In genomic region chr14:77268989-77269595, GRCh38 we compare ENCODE assay signal across 18 cellular contexts. TPM values are rescaled to one million over a fixed set of nuclear protein-coding genes. Genes with fewer than 3 reads are reported as not detected.
DNase-seq lines count a peak whose midpoint lies in the region; ATAC-seq and TF ChIP-seq lines count a peak whose summit lies in the region.
"Had no signal": no experiment of that assay in that cellular context is flagged by ENCODE, and none has a peak within 500 bp of the region (broad histone marks: within the 10 kb centered on the region; RNA-seq: fewer than 3 reads in every experiment).

No MANE protein-coding gene starts in this region.

- no peaks in the 10 kb centered on the region for H3K36me3 ChIP-seq in Panc1 (ENCODE audit: control insufficient read depth, insufficient read depth, low read length)
- H3K36me3 ChIP-seq in heart left ventricle: no peaks in the 10 kb centered on the region

- H3K4me3 Mint-ChIP-seq in activated naive CD8-positive, alpha-beta T cell treated with anti-CD3 and anti-CD28 coated beads for 36 hours: no peak overlapping the region
- H3K4me3 Mint-ChIP-seq: activated CD8-positive, alpha-beta T cell treated with anti-CD3 and anti-CD28 coated beads for 36 hours had no signal

- POLR2A ChIA-PET in Panc1 (lab: Charles Lee): interaction anchor here (0.6 to 0.7 kb wide), 2 partner anchors 129 to 171 kb away, joined by 3 to 5 read pairs; partner anchors contain the start of gene CIPC

- H3K4me3 ChIP-seq in Panc1 (ENCODE audit: low read depth in 2 of 2, low read length in 2 of 2) (no peak overlapping the region), heart left ventricle (no peak overlapping the region)
- H3K4me3 ChIP-seq: ascending aorta, tibial nerve had no signal

- in situ Hi-C loops in Panc1 (cut with HindIII; ENCODE audit: low pct_unique_long_range_greater_than_20kb, low sequenced_read_pairs): no loop called here

- no peak for TF ChIP-seq CTCF in Panc1 (IDR thresholded peaks at IDR 0.05)
- TF ChIP-seq CTCF in heart left ventricle (IDR thresholded peaks at IDR 0.05): no peak

- ATAC-seq in Panc1: peak; percentile 46
- no peak for ATAC-seq in heart left ventricle
- ATAC-seq in HG03175 (IDR thresholded peaks at IDR 0.05; ENCODE audit: unreplicated experiment): no peak
- ATAC-seq: activated CD8-positive, alpha-beta T cell treated with anti-CD3 and anti-CD28 coated beads for 36 hours had no signal

- no peaks in the 10 kb centered on the region for H3K4me1 Mint-ChIP-seq in activated naive CD8-positive, alpha-beta T cell treated with anti-CD3 and anti-CD28 coated beads for 36 hours

- WGBS in heart left ventricle, 4 donors: 30 to 33% (median 31%) methylated on average over 6 to 8 of the region's 8 CpGs

- H3K36me3 Mint-ChIP-seq in activated naive CD8-positive, alpha-beta T cell treated with anti-CD3 and anti-CD28 coated beads for 36 hours: no peaks in the 10 kb centered on the region

- H3K4me1 ChIP-seq in Panc1 (ENCODE audit: control insufficient read depth, insufficient read depth, low read length) (peaks cover 4% of the 10 kb centered on the region), heart left ventricle (peaks cover 0 to 11% (median 0%) of the 10 kb centered on the region in 12 donors)
- H3K4me1 ChIP-seq: ascending aorta had no signal

- no peak overlapping the region for H3K27ac Mint-ChIP-seq in activated naive CD8-positive, alpha-beta T cell treated with anti-CD3 and anti-CD28 coated beads for 36 hours
- H3K27ac Mint-ChIP-seq: activated CD8-positive, alpha-beta T cell treated with anti-CD3 and anti-CD28 coated beads for 36 hours had no signal

- H3K9me3 ChIP-seq in Panc1 (ENCODE audit: control insufficient read depth, insufficient read depth, low read depth, low read length) (no peaks in the 10 kb centered on the region), heart left ventricle (peaks cover 0 to 15% (median 3%) of the 10 kb centered on the region in 12 donors)

- CTCF ChIA-PET in Panc1 (lab: Charles Lee): interaction anchor here (0.7 kb wide), 1 partner anchor 370 kb away, joined by 3 read pairs; no protein-coding TSS in a partner anchor

- H3K27me3 ChIP-seq in Panc1 (ENCODE audit: control insufficient read depth, insufficient read depth, low read length) (no peaks in the 10 kb centered on the region), heart left ventricle (peaks cover 9 to 48% (median 30%) of the 10 kb centered on the region in 9 donors)
- H3K27me3 ChIP-seq: ascending aorta had no signal

- intact Hi-C loops in Panc1 (cut with micrococcal nuclease; ENCODE audit: unreplicated experiment): no loop called here
- intact Hi-C loops in heart left ventricle (cut with DNase I): no loop called here

- H3K27ac ChIP-seq in Panc1 (ENCODE audit: low read length) (no peak overlapping the region), heart left ventricle (no peak overlapping the region)
- H3K27ac ChIP-seq: ascending aorta, tibial nerve had no signal

- peaks cover 3% of the 10 kb centered on the region for H3K9me3 Mint-ChIP-seq in activated naive CD8-positive, alpha-beta T cell treated with anti-CD3 and anti-CD28 coated beads for 36 hours

- no peak for TF ChIP-seq POLR2A in heart left ventricle (IDR thresholded peaks at IDR 0.05)

- DNase-seq in DMS 273 (lab: John Stamatoyannopoulos, UW; ENCODE audit: unreplicated experiment) (peak; percentile 96), NCI-H1417 (lab: John Stamatoyannopoulos, UW) (peak in 2 of 3 experiments; percentile 87 to 94), Panc1 (ENCODE audit: low read depth, low spot score) (no peak), left kidney (ENCODE audit: low read depth, low spot score) (peak; percentile 21), heart left ventricle (no peak)
- DNase-seq in activated CD4-positive, alpha-beta T cell treated with anti-CD3 and anti-CD28 coated beads, Interleukin-2, amount 50 U/mL, for 48 hours: no peak
- DNase-seq in activated naive CD8-positive, alpha-beta T cell treated with anti-CD3 and anti-CD28 coated beads for 36 hours: no peak
- DNase-seq: activated CD8-positive, alpha-beta T cell treated with anti-CD3 and anti-CD28 coated beads for 36 hours; effector CD8-positive, alpha-beta T cell; KG1; stimulated activated CD8-positive, alpha-beta memory T cell treated with anti-CD3 and anti-CD28 coated beads, Interleukin-4, amount 100 ng/mL, for 48 hours; T-helper 9 cell had no signal

- peaks cover 50% of the 10 kb centered on the region for H3K27me3 Mint-ChIP-seq in activated naive CD8-positive, alpha-beta T cell treated with anti-CD3 and anti-CD28 coated beads for 36 hours

- no TSS peak for BruUV-seq in Panc1 (replicated peaks; lab: Mats Ljungman, UMichigan)

RNA-seq across cellular contexts. Expression of gene NGB, which starts 1.9 kb away (rescaled TPM):
- total RNA-seq in Panc1 (2021; ENCODE audit: unreplicated experiment): not detected
- not detected for polyA plus RNA-seq in Panc1 (2012; ENCODE audit: insufficient read length)
- total RNA-seq in activated naive CD8-positive, alpha-beta T cell treated with anti-CD3 and anti-CD28 coated beads for 36 hours: not detected
- not detected for total RNA-seq in heart left ventricle
- not detected for polyA plus RNA-seq in heart left ventricle
- total RNA-seq: activated CD8-positive, alpha-beta T cell treated with anti-CD3 and anti-CD28 coated beads for 36 hours; ascending aorta; mucosa of gallbladder; RPMI7951; tibial nerve had no signal
- polyA plus RNA-seq: keratinocyte had no signal

RNA-seq across cellular contexts. Expression of gene POMT2, which starts 51.6 kb away (rescaled TPM):
- total RNA-seq in Panc1 (2021; ENCODE audit: unreplicated experiment) (43.5 TPM), heart left ventricle (10 to 100 TPM in 8 of 9 donors, 1 to 10 TPM in 1; 7.3 to 27.6 (median 15.3) TPM)
- polyA plus RNA-seq in Panc1 (2012; ENCODE audit: insufficient read length): 36.6 TPM
- total RNA-seq in activated naive CD8-positive, alpha-beta T cell treated with anti-CD3 and anti-CD28 coated beads for 36 hours: 10 to 100 TPM; 14.2 to 18.1 TPM
- 10 to 100 TPM in 1 of 2 donors, 1 to 10 TPM in 1; 7.0 to 17.9 TPM for polyA plus RNA-seq in heart left ventricle

RNA-seq across cellular contexts. Expression of gene GSTZ1, which starts 51.7 kb away (rescaled TPM):
- total RNA-seq in Panc1 (2021; ENCODE audit: unreplicated experiment) (15.1 TPM), heart left ventricle (10 to 100 TPM in 7 of 9 donors, 1 to 10 TPM in 2; 7.7 to 27.7 (median 13.7) TPM)
- polyA plus RNA-seq in Panc1 (2012; ENCODE audit: insufficient read length): 18.3 TPM
- 10 to 100 TPM; 20.2 to 22.3 TPM for total RNA-seq in activated naive CD8-positive, alpha-beta T cell treated with anti-CD3 and anti-CD28 coated beads for 36 hours
- polyA plus RNA-seq in heart left ventricle: 10 to 100 TPM; 11.5 to 13.6 TPM

Comparison
In these comparisons a context has a peak if more than half of its experiments do, and no peak if none do; other contexts are left out.
1. DNase-seq: peak in DMS 273 (single experiment), NCI-H1417 (2 of 3) and left kidney (single experiment); none in Panc1 (single experiment), activated CD4-positive, alpha-beta T cell treated with anti-CD3 and anti-CD28 coated beads, Interleukin-2, amount 50 U/mL, for 48 hours (0 of 2), activated naive CD8-positive, alpha-beta T cell treated with anti-CD3 and anti-CD28 coated beads for 36 hours (single experiment) and heart left ventricle (0 of 5).